22 cellular contexts compared by ENCODE assay signal in the genomic region with DNA sequence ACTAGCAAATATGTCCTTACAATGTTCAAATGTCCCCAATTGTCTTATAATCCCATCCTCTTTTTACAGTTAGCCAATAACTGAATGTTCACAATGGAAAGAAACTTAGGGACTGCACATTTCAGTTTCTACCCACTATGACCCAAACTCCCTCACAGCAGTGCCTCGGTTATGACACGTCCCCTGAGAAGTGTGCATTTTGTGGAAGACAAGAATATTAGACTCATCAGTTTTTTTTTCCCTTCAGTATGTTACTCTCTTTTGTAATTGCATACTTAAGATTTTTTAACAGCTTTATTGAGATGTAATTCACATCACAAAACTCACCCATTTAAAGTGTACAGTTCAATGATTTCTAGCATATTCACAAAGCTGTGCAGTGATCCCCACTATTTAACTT.
DNase-seq lines count a peak whose midpoint lies in the region; ATAC-seq, FAIRE-seq and TF ChIP-seq lines count a peak whose summit lies in the region.
"Had no signal": no experiment of that assay in that cellular context is flagged by ENCODE, and none has a peak within 500 bp of the region (broad histone marks: within the 10 kb centered on the region; RNA-seq: fewer than 3 reads in every experiment).

No MANE protein-coding gene starts in this region.

- H3K23ac ChIP-seq in IMR-90 (ENCODE audit: low read depth, low read length): 0 out of 2 replicates have a peak overlapping the region, but pooled peaks have one; percentile 7

- WGBS in IMR-90 (ENCODE audit: extremely low coverage in 2 of 2, insufficient read length in 1 of 2), 2 experiments: no CpG with 5 or more reads among the region's 2 CpGs
- 56% methylated on average over 2 of the region's 2 CpGs for WGBS in smooth muscle cell (ENCODE audit: low lambda C conversion rate)
- 24 to 31% (median 27%) methylated on average over 2 of the region's 2 CpGs for WGBS in ovary, 3 donors
- WGBS in thyroid gland, 2 donors: 53 to 59% methylated on average over 2 of the region's 2 CpGs

- no peak overlapping the region for H3K4ac ChIP-seq in IMR-90 (ENCODE audit: low read depth, low read length)

- H2AFZ ChIP-seq in IMR-90 (replicated peaks; ENCODE audit: low read length, poor library complexity): no peak overlapping the region
- no peak overlapping the region for H2AFZ ChIP-seq in astrocyte (ENCODE audit: low read depth, low read length)
- H2AFZ ChIP-seq in smooth muscle cell (ENCODE audit: low read depth): no peak overlapping the region

- peaks cover 26 to 93% of the 10 kb centered on the region in 2 experiments for H3K79me1 ChIP-seq in IMR-90 (ENCODE audit: low read depth in 1 of 2, low read length in 2 of 2)

- peaks cover 4% of the 10 kb centered on the region for H3K9me3 Mint-ChIP-seq in astrocyte (ENCODE audit: unreplicated experiment)
- H3K9me3 Mint-ChIP-seq in activated naive CD4-positive, alpha-beta T cell treated with anti-CD3 and anti-CD28 coated beads, Interleukin-2, amount 10 ng/mL, durations not matched to agents 7 days and 5 days: peaks cover 7% of the 10 kb centered on the region

- H2BK15ac ChIP-seq in IMR-90 (ENCODE audit: low read depth, low read length): no peak overlapping the region

- H4K91ac ChIP-seq in IMR-90 (ENCODE audit: insufficient read depth, low read depth, low read length): no peak overlapping the region

- H3K79me2 ChIP-seq in astrocyte (ENCODE audit: insufficient read depth, low read length) (peaks cover 98% of the 10 kb centered on the region), smooth muscle cell (ENCODE audit: low read depth) (peaks cover 100% of the 10 kb centered on the region)

- no peak overlapping the region for H2BK120ac ChIP-seq in IMR-90 (ENCODE audit: low read depth, low read length)

- intact Hi-C loops in IMR-90 (cut with micrococcal nuclease): no loop called here
- intact Hi-C loops in ovary (cut with DNase I): loop anchor here in 1 of 4 donors (10.0 kb wide), 1 partner anchor 95 kb away; no protein-coding TSS in a partner anchor
- intact Hi-C loops in thyroid gland (cut with DNase I): loop anchor here (10.0 kb wide), 1 partner anchor 85 kb away; no protein-coding TSS in a partner anchor

- ATAC-seq in IMR-90 (ENCODE audit: low read depth) (0 out of 2 replicates have a peak, but pooled peaks have one; percentile 3), foreskin keratinocyte (no peak), HG02973 (IDR thresholded peaks at IDR 0.05; ENCODE audit: unreplicated experiment) (no peak)
- ATAC-seq: activated T-helper 17 cell treated with anti-CD3 and anti-CD28 coated beads, Interleukin-2, amount 50 U/mL, for 72 hours had no signal

- H3K27ac Mint-ChIP-seq in astrocyte (ENCODE audit: unreplicated experiment): peak overlapping the region; percentile 64
- H3K27ac Mint-ChIP-seq in activated naive CD4-positive, alpha-beta T cell treated with anti-CD3 and anti-CD28 coated beads, Interleukin-2, amount 10 ng/mL, durations not matched to agents 7 days and 5 days: no peak overlapping the region
- H3K27ac Mint-ChIP-seq: activated T-helper 17 cell treated with anti-CD3 and anti-CD28 coated beads, Interleukin-2, amount 50 U/mL, for 72 hours had no signal

- no peak overlapping the region for H2BK5ac ChIP-seq in IMR-90 (ENCODE audit: low read depth, low read length, poor library complexity, severe bottlenecking)

- POLR2A ChIA-PET in IMR-90 (lab: Charles Lee; ENCODE audit: unreplicated experiment): no interaction called here

- H3K27me3 ChIP-seq in IMR-90 (ENCODE audit: control insufficient read depth, insufficient read depth, low read length) (no peaks in the 10 kb centered on the region), astrocyte (ENCODE audit: insufficient read depth, low read length) (no peaks in the 10 kb centered on the region), foreskin keratinocyte (no peaks in the 10 kb centered on the region), smooth muscle cell (ENCODE audit: low read depth) (no peaks in the 10 kb centered on the region), ovary (no peaks in the 10 kb centered on the region), thyroid gland (no peaks in the 10 kb centered on the region)
- H3K27me3 ChIP-seq: BLaER1, tibial nerve had no signal

- peak overlapping the region; percentile 60 for H3K4me3 Mint-ChIP-seq in astrocyte (ENCODE audit: unreplicated experiment)
- H3K4me3 Mint-ChIP-seq in activated naive CD4-positive, alpha-beta T cell treated with anti-CD3 and anti-CD28 coated beads, Interleukin-2, amount 10 ng/mL, durations not matched to agents 7 days and 5 days: no peak overlapping the region
- H3K4me3 Mint-ChIP-seq: activated T-helper 17 cell treated with anti-CD3 and anti-CD28 coated beads, Interleukin-2, amount 50 U/mL, for 72 hours had no signal

- H3K9ac ChIP-seq in IMR-90 (ENCODE audit: low read depth, low read length) (no peak overlapping the region), astrocyte (ENCODE audit: low read length) (peak overlapping the region; percentile 23), smooth muscle cell (ENCODE audit: low read depth) (no peak overlapping the region)
- H3K9ac ChIP-seq: BLaER1 had no signal

- H3K4me2 ChIP-seq in IMR-90 (ENCODE audit: low read depth, low read length) (peak overlapping the region; percentile 85), astrocyte (ENCODE audit: low read length) (peak overlapping the region; percentile 54), smooth muscle cell (peak overlapping the region; percentile 11)
- H3K4me2 ChIP-seq: BLaER1 had no signal

- H3K4me3 ChIP-seq in IMR-90 (ENCODE audit: insufficient read depth, low read depth, low read length) (no peak overlapping the region), astrocyte (ENCODE audit: insufficient read depth, low read depth, low read length) (no peak overlapping the region), smooth muscle cell (no peak overlapping the region), ovary (no peak overlapping the region), thyroid gland (replicated peaks in 1 of 3) (no peak overlapping the region)
- H3K4me3 ChIP-seq: BLaER1 had no signal

- TF ChIP-seq POLR2A in IMR-90 (IDR thresholded peaks at IDR 0.05; ENCODE audit: low read depth, low read length) (no peak), ovary (IDR thresholded peaks at IDR 0.05) (no peak), thyroid gland (IDR thresholded peaks at IDR 0.05) (no peak)

- H2AK5ac ChIP-seq in IMR-90 (ENCODE audit: low read depth, low read length): no peak overlapping the region

- BruUV-seq in IMR-90 (replicated peaks; lab: Mats Ljungman, UMichigan): no TSS peak

- H3K27ac ChIP-seq in IMR-90 (ENCODE audit: insufficient read depth, low read length): no peak overlapping the region
- no peak overlapping the region for H3K27ac ChIP-seq in astrocyte (ENCODE audit: low read depth, low read length)
- H3K27ac ChIP-seq in foreskin keratinocyte: peak overlapping the region; percentile 23
- H3K27ac ChIP-seq in smooth muscle cell (ENCODE audit: low read depth): peak overlapping the region; percentile 25
- no peak overlapping the region for H3K27ac ChIP-seq in ovary
- no peak overlapping the region for H3K27ac ChIP-seq in thyroid gland
- H3K27ac ChIP-seq: BLaER1 had no signal

- H4K20me1 ChIP-seq in IMR-90 (ENCODE audit: insufficient read depth, low read length) (peaks cover 98% of the 10 kb centered on the region), astrocyte (ENCODE audit: insufficient read depth, low read length) (peaks cover 95% of the 10 kb centered on the region), smooth muscle cell (ENCODE audit: low read depth) (peaks cover 100% of the 10 kb centered on the region)
- H4K20me1 ChIP-seq: BLaER1 had no signal

- H3F3A ChIP-seq in smooth muscle cell (ENCODE audit: low read depth): no peaks in the 10 kb centered on the region

- H2BK20ac ChIP-seq in IMR-90 (ENCODE audit: low read depth, low read length): no peak overlapping the region

- H3K9me1 ChIP-seq in IMR-90 (ENCODE audit: insufficient read depth, low read length): peaks cover 37% of the 10 kb centered on the region

- H3K9me3 ChIP-seq in IMR-90 (ENCODE audit: control insufficient read depth, insufficient read depth, low read length) (no peaks in the 10 kb centered on the region), astrocyte (ENCODE audit: insufficient read depth, low read depth, low read length) (no peaks in the 10 kb centered on the region), smooth muscle cell (replicated peaks; ENCODE audit: low read depth) (no peaks in the 10 kb centered on the region), ovary (peaks cover 0 to 5% of the 10 kb centered on the region in 2 donors), thyroid gland (no peaks in the 10 kb centered on the region)

- H3K36me3 ChIP-seq in IMR-90 (ENCODE audit: control insufficient read depth, insufficient read depth, low read length) (peaks cover 6% of the 10 kb centered on the region), astrocyte (ENCODE audit: insufficient read depth, low read length) (no peaks in the 10 kb centered on the region), smooth muscle cell (ENCODE audit: low read depth) (no peaks in the 10 kb centered on the region), ovary (no peaks in the 10 kb centered on the region), thyroid gland (no peaks in the 10 kb centered on the region)

- 0 out of 2 replicates have a peak overlapping the region, but pooled peaks have one; percentile 33 for H3K14ac ChIP-seq in IMR-90 (replicated peaks; ENCODE audit: low read depth, low read length)

- H4K8ac ChIP-seq in IMR-90 (ENCODE audit: low read depth in 2 of 2, low read length in 2 of 2): no peak overlapping the region

- CTCF ChIA-PET in IMR-90 (lab: Yijun Ruan, JAX): interaction anchor here (0.5 to 0.8 kb wide), 2 partner anchors 8 to 100 kb away, joined by 3 to 4 read pairs; no protein-coding TSS in a partner anchor
- CTCF ChIA-PET in activated naive CD4-positive, alpha-beta T cell treated with anti-CD3 and anti-CD28 coated beads, Interleukin-2, amount 10 ng/mL, durations not matched to agents 7 days and 5 days (lab: Charles Lee): no interaction called here

- H3K4me1 ChIP-seq in IMR-90 (ENCODE audit: control insufficient read depth, insufficient read depth, low read length) (peaks cover 32% of the 10 kb centered on the region), astrocyte (ENCODE audit: insufficient read depth, low read length) (peaks cover 23% of the 10 kb centered on the region), foreskin keratinocyte (peaks cover 64% of the 10 kb centered on the region), smooth muscle cell (ENCODE audit: low read depth) (peaks cover 51% of the 10 kb centered on the region), ovary (ENCODE audit: insufficient read depth) (peaks cover 6% of the 10 kb centered on the region), thyroid gland (peaks cover 10 to 14% of the 10 kb centered on the region in 2 donors)

- TF ChIP-seq EP300 in ovary (IDR thresholded peaks at IDR 0.05): no peak

- peaks cover 78% of the 10 kb centered on the region for H3K4me1 Mint-ChIP-seq in astrocyte (ENCODE audit: low read depth, unreplicated experiment)
- H3K4me1 Mint-ChIP-seq in activated naive CD4-positive, alpha-beta T cell treated with anti-CD3 and anti-CD28 coated beads, Interleukin-2, amount 10 ng/mL, durations not matched to agents 7 days and 5 days: peaks cover 3% of the 10 kb centered on the region
- H3K4me1 Mint-ChIP-seq: activated T-helper 17 cell treated with anti-CD3 and anti-CD28 coated beads, Interleukin-2, amount 50 U/mL, for 72 hours had no signal

- H3K56ac ChIP-seq in IMR-90 (ENCODE audit: extremely low read depth, insufficient read depth, low read length): no peak overlapping the region

- DNase-seq in IMR-90 (no peak), astrocyte (ENCODE audit: low read depth) (no peak), foreskin keratinocyte (no peak), smooth muscle cell (lab: John Stamatoyannopoulos, UW; ENCODE audit: unreplicated experiment) (no peak), ovary (no peak), thyroid gland (no peak)
- no peak for DNase-seq in activated naive CD4-positive, alpha-beta T cell treated with anti-CD3 and anti-CD28 coated beads, Interleukin-2, amount 10 ng/mL, durations not matched to agents 7 days and 5 days
- DNase-seq: amniotic stem cell, head of caudate nucleus, islet precursor cell, mesendoderm, NCI-H1105, NCI-H2171 treated with DMSO at 0.1 percent for 48 hours, nucleus accumbens, RPMI8226 had no signal

- H3K18ac ChIP-seq in IMR-90 (ENCODE audit: low read depth, low read length): no peak overlapping the region

- dilution Hi-C loops in IMR-90 (cut with HindIII; ENCODE audit: low sequenced_read_pairs, unreplicated experiment): no loop called here

- H2AK9ac ChIP-seq in IMR-90 (replicated peaks; ENCODE audit: low read depth, low read length, poor library complexity): no peak overlapping the region

- in situ Hi-C loops in IMR-90 (cut with MboI; ENCODE audit: low sequenced_read_pairs): no loop called here

- no peak overlapping the region for H4K5ac ChIP-seq in IMR-90 (ENCODE audit: low read depth, low read length)

- peaks cover 16% of the 10 kb centered on the region for H3K36me3 Mint-ChIP-seq in astrocyte (ENCODE audit: low read depth, unreplicated experiment)
- H3K36me3 Mint-ChIP-seq in activated naive CD4-positive, alpha-beta T cell treated with anti-CD3 and anti-CD28 coated beads, Interleukin-2, amount 10 ng/mL, durations not matched to agents 7 days and 5 days: peaks cover 2% of the 10 kb centered on the region

- FAIRE-seq in astrocyte (lab: Jason Lieb, UNC): no peak
- FAIRE-seq: colon, GM18507, small intestine had no signal

- TF ChIP-seq RAD21 in IMR-90 (IDR thresholded peaks at IDR 0.05; ENCODE audit: low read length): no peak

- TF ChIP-seq CTCF in IMR-90 (conservative IDR thresholded peaks at IDR 0.05; ENCODE audit: low read depth, low read length): no peak
- no peak for TF ChIP-seq CTCF in astrocyte (IDR thresholded peaks at IDR 0.05; ENCODE audit: insufficient read depth, low read depth, low read length)
- TF ChIP-seq CTCF in foreskin keratinocyte (conservative IDR thresholded peaks at IDR 0.05): no peak
- TF ChIP-seq CTCF in smooth muscle cell (IDR thresholded peaks at IDR 0.05; ENCODE audit: borderline replicate concordance, insufficient read depth, poor library complexity, severe bottlenecking): no peak
- no peak for TF ChIP-seq CTCF in ovary (IDR thresholded peaks at IDR 0.05)
- no peak for TF ChIP-seq CTCF in thyroid gland (IDR thresholded peaks at IDR 0.05)

- no peaks in the 10 kb centered on the region for H3K27me3 Mint-ChIP-seq in astrocyte (ENCODE audit: low read depth, unreplicated experiment)
- peaks cover 55% of the 10 kb centered on the region for H3K27me3 Mint-ChIP-seq in activated naive CD4-positive, alpha-beta T cell treated with anti-CD3 and anti-CD28 coated beads, Interleukin-2, amount 10 ng/mL, durations not matched to agents 7 days and 5 days

Comparison
In these comparisons a context has a peak if more than half of its experiments do, and no peak if none do; other contexts are left out.
1. H3K27ac ChIP-seq: peak in foreskin keratinocyte (single experiment) and smooth muscle cell (single experiment); none in IMR-90 (single experiment), astrocyte (single experiment), ovary (0 of 2) and thyroid gland (0 of 3).
2. H3K4me2 ChIP-seq: peak in every context shown above with its lines; median percentile 85 in IMR-90; 54 in astrocyte; 11 in smooth muscle cell.